15 cellular contexts compared by ENCODE assay signal in genomic region chr3:183264249-183264648, GRCh38. TPM values are rescaled to one million over a fixed set of nuclear protein-coding genes. Genes with fewer than 3 reads are reported as not detected.
A peak's percentile ranks its signal among the peaks of the same experiment; 100 is the strongest.
DNase-seq lines count a peak whose midpoint lies in the region; ATAC-seq and TF ChIP-seq lines count a peak whose summit lies in the region.
"Had no signal": no experiment of that assay in that cellular context is flagged by ENCODE, and none has a peak within 500 bp of the region (broad histone marks: within the 10 kb centered on the region; RNA-seq: fewer than 3 reads in every experiment).

No MANE protein-coding gene starts in this region.

- DNase-seq in CD1c-positive myeloid dendritic cell (ENCODE audit: extremely low spot score) (peak; percentile 53), Peyer's patch (no peak), retina (peak; percentile 23), T-helper 1 cell (no peak), NCI-H2081 treated with DMSO at 0.1 percent for 48 hours (lab: John Stamatoyannopoulos, UW) (no peak), DMS153 treated with DMSO at 0.1 percent for 48 hours (lab: John Stamatoyannopoulos, UW; ENCODE audit: unreplicated experiment) (no peak)
- DNase-seq: activated CD4-positive, alpha-beta T cell treated with anti-CD3 and anti-CD28 coated beads, Interleukin-2, amount 50 U/mL, for 48 hours; activated T-cell treated with anti-CD3 and anti-CD28 coated beads, Interleukin-2, amount 50 U/mL, for 48 hours; central memory CD4-positive, alpha-beta T cell; MV-4-11; NCI-H226; spleen; stimulated activated naive CD4-positive, alpha-beta T cell had no signal

- ATAC-seq in GM21447 (IDR thresholded peaks at IDR 0.05; ENCODE audit: unreplicated experiment), result no peak

- 51 to 57% methylated on average over 4 of the region's 4 CpGs for WGBS in esophagus, 2 donors

- TF ChIP-seq POLR2A in Peyer's patch (IDR thresholded peaks at IDR 0.05), result no peak

- H3K27ac ChIP-seq in Peyer's patch (peak overlapping the region in 3 of 4 donors; percentile 69 to 91 (median 89)), esophagus (ENCODE audit: low read depth in 2 of 2, low read length in 1 of 2) (peak overlapping the region; percentile 49 to 63)

- H3K4me3 ChIP-seq in Peyer's patch (no peak overlapping the region), esophagus (ENCODE audit: low read depth in 1 of 2, low read length in 2 of 2) (no peak overlapping the region)
- H3K4me3 ChIP-seq: spleen had no signal

- no peaks in the 10 kb centered on the region for H3K36me3 ChIP-seq in Peyer's patch
- no peaks in the 10 kb centered on the region for H3K36me3 ChIP-seq in esophagus (ENCODE audit: control insufficient read depth in 2 of 2, insufficient read depth in 2 of 2, low read length in 1 of 2)

- H3K4me1 ChIP-seq in Peyer's patch (peaks cover 0 to 66% (median 5%) of the 10 kb centered on the region in 4 donors), esophagus (ENCODE audit: control insufficient read depth in 2 of 2, insufficient read depth in 2 of 2, low read length in 1 of 2) (peaks cover 0 to 24% of the 10 kb centered on the region in 2 donors)

- H3K9me3 ChIP-seq in Peyer's patch (no peaks in the 10 kb centered on the region), esophagus (ENCODE audit: control insufficient read depth in 2 of 2, insufficient read depth in 1 of 2, low read depth in 1 of 2, low read length in 1 of 2) (no peaks in the 10 kb centered on the region)
- H3K9me3 ChIP-seq: spleen had no signal

- TF ChIP-seq CTCF in Peyer's patch (IDR thresholded peaks at IDR 0.05), result no peak

- H3K27me3 ChIP-seq in Peyer's patch (no peaks in the 10 kb centered on the region), esophagus (ENCODE audit: control insufficient read depth in 1 of 2, insufficient read depth in 2 of 2, low read length in 2 of 2) (no peaks in the 10 kb centered on the region)
- H3K27me3 ChIP-seq: spleen had no signal

RNA-seq across cellular contexts. Expression of gene B3GNT5, which starts 11.2 kb away (rescaled TPM):
- total RNA-seq in Peyer's patch, result 10 to 100 TPM; 15.7 to 66.2 (median 42.2) TPM
- polyA plus RNA-seq in esophagus, result 10 to 100 TPM; 19.8 to 21.6 TPM

Comparison
In these comparisons a context has a peak if more than half of its experiments do, and no peak if none do; other contexts are left out.
1. DNase-seq: peak in CD1c-positive myeloid dendritic cell (single experiment) and retina (single experiment); none in Peyer's patch (0 of 3), T-helper 1 cell (0 of 5), NCI-H2081 treated with DMSO at 0.1 percent for 48 hours (single experiment) and DMS153 treated with DMSO at 0.1 percent for 48 hours (single experiment).